8 cellular contexts compared by ENCODE assay signal in the genomic region with DNA sequence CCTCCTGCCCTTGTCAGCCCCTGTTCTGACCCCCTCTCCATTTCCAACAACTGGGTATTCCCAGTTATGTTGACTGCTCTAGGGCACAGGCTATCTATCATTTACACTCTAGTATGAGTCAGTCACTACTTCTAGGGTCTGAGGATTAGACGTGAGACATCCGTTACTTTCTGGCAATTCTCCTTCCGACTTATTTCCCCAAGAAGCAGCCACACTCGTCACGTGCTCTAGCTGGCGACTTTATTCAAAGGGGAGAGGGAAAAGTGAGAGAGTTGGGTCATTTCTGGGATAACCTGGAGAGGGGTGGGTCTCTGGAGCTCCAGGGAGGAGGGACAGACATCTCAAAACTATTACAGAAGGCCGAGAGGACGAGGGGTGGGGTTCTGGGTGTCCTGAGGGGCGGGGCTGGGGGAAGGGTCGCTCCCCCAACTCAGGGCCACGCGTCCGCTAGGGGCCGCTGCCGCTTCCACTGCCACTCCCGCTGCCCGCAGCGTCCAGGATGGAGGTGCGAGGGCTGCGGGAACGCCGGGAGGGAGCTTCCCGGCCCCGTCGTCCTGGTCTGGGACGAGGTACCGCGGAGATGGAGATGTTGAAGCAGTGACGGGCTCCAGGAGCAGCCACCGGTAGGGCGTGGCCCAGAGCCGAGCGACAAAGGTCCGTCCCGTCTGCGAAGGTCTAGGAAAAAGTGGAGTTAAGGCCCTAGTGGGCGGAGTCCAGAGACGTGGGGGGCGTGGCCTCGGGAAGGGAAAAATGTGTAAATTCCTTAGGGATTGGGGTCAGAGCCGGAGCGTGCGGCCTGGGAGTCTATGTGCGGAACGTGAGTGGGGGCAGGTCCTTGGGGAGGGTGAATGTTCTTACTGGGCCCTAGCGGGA. TPM values are rescaled to one million over a fixed set of nuclear protein-coding genes. Genes with fewer than 3 reads are reported as not detected.
DNase-seq lines count a peak whose midpoint lies in the region; ATAC-seq, FAIRE-seq and TF ChIP-seq lines count a peak whose summit lies in the region.
"Had no signal": no experiment of that assay in that cellular context is flagged by ENCODE, and none has a peak within 500 bp of the region (broad histone marks: within the 10 kb centered on the region; RNA-seq: fewer than 3 reads in every experiment).

No MANE protein-coding gene starts in this region.

- ATAC-seq in GM12878, result peak; percentile 53
- peak in 1 of 3 donors; percentile 54 for ATAC-seq in natural killer cell
- no peak for ATAC-seq in HG03439 (IDR thresholded peaks at IDR 0.05; ENCODE audit: unreplicated experiment)

- in situ Hi-C loops in GM12878 (cut with MboI), result no loop called here

- peaks cover 10% of the 10 kb centered on the region in 2 donors for H3K4me1 Mint-ChIP-seq in natural killer cell

- BruUV-seq in GM12878 (replicated peaks; lab: Mats Ljungman, UMichigan), result no TSS peak

- intact Hi-C loops in GM12878 (cut with micrococcal nuclease; ENCODE audit: unreplicated experiment) (no loop called here), natural killer cell (cut with micrococcal nuclease) (no loop called here)

- no peak overlapping the region for H3K27ac ChIP-seq in GM12878 (ENCODE audit: control insufficient read depth, insufficient read depth)
- H3K27ac ChIP-seq in effector memory CD4-positive, alpha-beta T cell (ENCODE audit: insufficient read depth, low read length, poor library complexity, severe bottlenecking), result no peak overlapping the region
- H3K27ac ChIP-seq: neutrophil had no signal

- H3K9me3 ChIP-seq in GM12878 (replicated peaks; ENCODE audit: control insufficient read depth, insufficient read depth, low read length), result no peaks in the 10 kb centered on the region
- H3K9me3 ChIP-seq in effector memory CD4-positive, alpha-beta T cell (ENCODE audit: control insufficient read depth, low read length), result no peaks in the 10 kb centered on the region
- H3K9me3 ChIP-seq: neutrophil had no signal

- TF ChIP-seq EP300 in GM12878 (IDR thresholded peaks at IDR 0.05; ENCODE audit: borderline replicate concordance in 1 of 2, control insufficient read depth in 1 of 2, low read depth in 2 of 2, low read length in 2 of 2), result no peak

- no peak for FAIRE-seq in GM12878 (lab: Jason Lieb, UNC)

- 22% methylated on average over 43 of the region's 46 CpGs for WGBS in GM12878 (ENCODE audit: insufficient coverage, insufficient replicate concordance, low lambda C conversion rate, missing lambda C conversion rate)

- H3K4me3 Mint-ChIP-seq in natural killer cell, result no peak overlapping the region

- H3K9ac ChIP-seq in GM12878 (ENCODE audit: control insufficient read depth, insufficient read depth, low read length), result no peak overlapping the region

- no peak overlapping the region for H2AFZ ChIP-seq in GM12878 (ENCODE audit: control insufficient read depth, low read depth, low read length)

- no peak for TF ChIP-seq RAD21 in GM12878 (IDR thresholded peaks at IDR 0.05; ENCODE audit: insufficient read depth, low read depth, low read length)

- SMC1A ChIA-PET in GM12878 (lab: Charles Lee; ENCODE audit: uncharacterized antibody, unreplicated experiment), result interaction anchor here (1.5 kb wide), 1 partner anchor 30 kb away, joined by 3 read pairs; no protein-coding TSS in a partner anchor

- no peaks in the 10 kb centered on the region for H3K79me2 ChIP-seq in GM12878 (ENCODE audit: control insufficient read depth, insufficient read depth, low read length)

- RAD21 ChIA-PET in GM12878 (lab: Charles Lee; ENCODE audit: unreplicated experiment), result no interaction called here

- no peaks in the 10 kb centered on the region for H3K9me3 Mint-ChIP-seq in natural killer cell

- peak; percentile 61 for DNase-seq in Daoy (ENCODE audit: low read depth)
- DNase-seq in HuH-7.5 (ENCODE audit: low spot score), result peak; percentile 82
- DNase-seq in GM12878 (ENCODE audit: low read depth, low spot score), result no peak
- DNase-seq in natural killer cell, result no peak
- DNase-seq in effector memory CD4-positive, alpha-beta T cell, result no peak
- DNase-seq in GDM1 (lab: John Stamatoyannopoulos, UW), result no peak

- POLR2A ChIA-PET in GM12878 (lab: Charles Lee), result no interaction called here

- no peak for TF ChIP-seq POLR2A in GM12878 (IDR thresholded peaks at IDR 0.05; ENCODE audit: low read depth, low read length)

- no peaks in the 10 kb centered on the region for H3K36me3 Mint-ChIP-seq in natural killer cell

- TF ChIP-seq CTCF in GM12878 (IDR thresholded peaks at IDR 0.05 in 2 of 3, conservative IDR thresholded peaks at IDR 0.05 in 1 of 3; ENCODE audit: control insufficient read depth in 2 of 3, extremely low read depth in 1 of 3, insufficient read depth in 1 of 3, low read depth in 3 of 3, low read length in 3 of 3) (peak in 2 of 3 experiments; percentile 25 to 41; a peak in 4 of 6 replicates), natural killer cell (IDR thresholded peaks at IDR 0.05) (peak; percentile 32)

- no peaks in the 10 kb centered on the region for H3K27me3 ChIP-seq in GM12878 (replicated peaks in 1 of 2; ENCODE audit: control insufficient read depth in 2 of 2, insufficient read depth in 2 of 2, low read length in 1 of 2)
- peaks cover 36% of the 10 kb centered on the region for H3K27me3 ChIP-seq in effector memory CD4-positive, alpha-beta T cell (replicated peaks; ENCODE audit: control insufficient read depth, insufficient read depth, low read length, poor library complexity, severe bottlenecking)

- no peak overlapping the region for H3K4me3 ChIP-seq in GM12878
- H3K4me3 ChIP-seq in effector memory CD4-positive, alpha-beta T cell (ENCODE audit: insufficient read depth, low read depth, low read length, poor library complexity, severe bottlenecking), result no peak overlapping the region

- CTCF ChIA-PET in GM12878 (lab: Yijun Ruan, JAX), result interaction anchor here (0.8 to 1.5 kb wide), 2 partner anchors 23 to 59 kb away, joined by 3 read pairs; no protein-coding TSS in a partner anchor

- H3K36me3 ChIP-seq in GM12878 (ENCODE audit: control insufficient read depth in 2 of 2, insufficient read depth in 2 of 2, low read length in 1 of 2), result no peaks in the 10 kb centered on the region
- no peaks in the 10 kb centered on the region for H3K36me3 ChIP-seq in effector memory CD4-positive, alpha-beta T cell (ENCODE audit: control insufficient read depth, insufficient read depth, low read length)
- H3K36me3 ChIP-seq: neutrophil had no signal

- no peak overlapping the region for H3K4me2 ChIP-seq in GM12878 (ENCODE audit: control insufficient read depth, insufficient read depth)

- H3K4me1 ChIP-seq in GM12878 (ENCODE audit: control insufficient read depth, insufficient read depth, low read length), result no peaks in the 10 kb centered on the region
- no peaks in the 10 kb centered on the region for H3K4me1 ChIP-seq in effector memory CD4-positive, alpha-beta T cell (ENCODE audit: control insufficient read depth, insufficient read depth, low read length, poor library complexity, severe bottlenecking)

- H3K27ac Mint-ChIP-seq in natural killer cell, result no peak overlapping the region

- H3K27me3 Mint-ChIP-seq in natural killer cell (ENCODE audit: low read depth in 2 of 2), result peaks cover 29 to 36% of the 10 kb centered on the region in 2 donors

- no peaks in the 10 kb centered on the region for H4K20me1 ChIP-seq in GM12878 (ENCODE audit: control insufficient read depth, insufficient read depth)

RNA-seq across cellular contexts. Expression of a gene that starts 8.9 kb away (rescaled TPM):
- not detected in 2 replicates for total RNA-seq in Daoy (2014; rRNA removed; shearing (Covaris generic))
- not detected in 2 replicates for total RNA-seq in GM12878 (2013; cell fraction: nucleolus; rRNA removed)
- total RNA-seq in GM12878 (2014; rRNA removed) (0.45 and 0.87 TPM in 2 replicates), GM12878 (2014; rRNA removed; fragmentation: Illumina TruSeq; extraction: Trizol) (not detected in 2 replicates), GM12878 (2021) (not detected in 2 replicates), natural killer cell (not detected)
- polyA plus RNA-seq in GM12878 (2011; ENCODE audit: low read depth), result not detected
- polyA plus RNA-seq in GM12878 (2011; rRNA removed) (not detected in 2 replicates), GM12878 (2014; fragmentation: Illumina TruSeq; extraction: Trizol) (not detected in 2 replicates), GM12878 (2014; fragmentation: Nextera tagmentation; extraction: Ambion mirVana) (not detected), GM12878 (2014; rRNA removed) (not detected in 2 replicates), GM12878 (2016; fragmentation: Nextera tagmentation; extraction: Ambion mirVana) (not detected)
- not detected in 2 replicates for polyA plus RNA-seq in GM12878 (2011; cell fraction: cytosol; rRNA removed)
- polyA plus RNA-seq in GM12878 (2011; cell fraction: nucleus; rRNA removed), result not detected in 2 replicates
- polyA plus RNA-seq in GM12878 (2012), result not detected in 2 replicates
- not detected in 2 replicates for polyA minus RNA-seq in GM12878 (2011; rRNA and poly(A)+ RNA removed)
- polyA minus RNA-seq in GM12878 (2011; cell fraction: cytosol; rRNA and poly(A)+ RNA removed), result not detected in 2 replicates
- polyA minus RNA-seq in GM12878 (2011; cell fraction: nucleus; rRNA and poly(A)+ RNA removed), result not detected in 2 replicates

RNA-seq across cellular contexts. Expression of a gene that starts 12.8 kb away (rescaled TPM):
- total RNA-seq in Daoy (2014; rRNA removed; shearing (Covaris generic)), result 0.11 and 0.57 TPM in 2 replicates
- total RNA-seq in GM12878 (2013; cell fraction: nucleolus; rRNA removed), result 4.0 and 4.9 TPM in 2 replicates
- total RNA-seq in GM12878 (2014; rRNA removed), result 0.11 and 0.79 TPM in 2 replicates
- total RNA-seq in GM12878 (2014; rRNA removed; fragmentation: Illumina TruSeq; extraction: Trizol), result 0.18 and 0.23 TPM in 2 replicates
- total RNA-seq in GM12878 (2021), result 0.44 and 0.85 TPM in 2 replicates
- polyA plus RNA-seq in GM12878 (2011; ENCODE audit: low read depth), result 0.73 TPM
- polyA plus RNA-seq in GM12878 (2011; rRNA removed), result 0.10 and 0.57 TPM in 2 replicates
- polyA plus RNA-seq in GM12878 (2011; cell fraction: cytosol; rRNA removed), result 0.10 and 0.15 TPM in 2 replicates
- 0.54 and 1.0 TPM in 2 replicates for polyA plus RNA-seq in GM12878 (2011; cell fraction: nucleus; rRNA removed)
- polyA plus RNA-seq in GM12878 (2012), result 1.1 TPM in 2 replicates
- polyA plus RNA-seq in GM12878 (2014; fragmentation: Illumina TruSeq; extraction: Trizol), result 0.38 TPM in 1 of 2 replicates, not detected in the other
- polyA plus RNA-seq in GM12878 (2014; fragmentation: Nextera tagmentation; extraction: Ambion mirVana), result under 1 TPM in 1 of 2 experiments, not detected in 1; 0.08 TPM
- 0.68 and 1.3 TPM in 2 replicates for polyA plus RNA-seq in GM12878 (2014; rRNA removed)
- under 1 TPM; 0.33 to 0.54 TPM for polyA plus RNA-seq in GM12878 (2016; fragmentation: Nextera tagmentation; extraction: Ambion mirVana)
- polyA minus RNA-seq in GM12878 (2011; rRNA and poly(A)+ RNA removed), result 0.41 TPM in 1 of 2 replicates, not detected in the other
- polyA minus RNA-seq in GM12878 (2011; cell fraction: cytosol; rRNA and poly(A)+ RNA removed), result not detected in 2 replicates
- 0.60 TPM in 1 of 2 replicates, not detected in the other for polyA minus RNA-seq in GM12878 (2011; cell fraction: nucleus; rRNA and poly(A)+ RNA removed)
- under 1 TPM in 2 of 3 donors, not detected in 1; 0.07 to 0.88 TPM for total RNA-seq in natural killer cell

RNA-seq across cellular contexts. Expression of a gene that starts 19.1 kb away (rescaled TPM):
- 75.8 and 76.9 TPM in 2 replicates for total RNA-seq in Daoy (2014; rRNA removed; shearing (Covaris generic))
- total RNA-seq in GM12878 (2013; cell fraction: nucleolus; rRNA removed), result 11.0 and 13.0 TPM in 2 replicates
- 41.7 and 46.9 TPM in 2 replicates for total RNA-seq in GM12878 (2014; rRNA removed)
- 35.2 and 39.6 TPM in 2 replicates for total RNA-seq in GM12878 (2014; rRNA removed; fragmentation: Illumina TruSeq; extraction: Trizol)
- total RNA-seq in GM12878 (2021), result 41.2 and 43.8 TPM in 2 replicates
- polyA plus RNA-seq in GM12878 (2011; ENCODE audit: low read depth), result 10.0 TPM
- 20.3 and 35.4 TPM in 2 replicates for polyA plus RNA-seq in GM12878 (2011; rRNA removed)
- polyA plus RNA-seq in GM12878 (2011; cell fraction: cytosol; rRNA removed), result 72.8 and 73.4 TPM in 2 replicates
- 36.7 and 45.4 TPM in 2 replicates for polyA plus RNA-seq in GM12878 (2011; cell fraction: nucleus; rRNA removed)
- 24.3 and 28.4 TPM in 2 replicates for polyA plus RNA-seq in GM12878 (2012)
- polyA plus RNA-seq in GM12878 (2014; fragmentation: Illumina TruSeq; extraction: Trizol), result 10.4 and 30.7 TPM in 2 replicates
- 10 to 100 TPM; 17.4 to 19.1 TPM for polyA plus RNA-seq in GM12878 (2014; fragmentation: Nextera tagmentation; extraction: Ambion mirVana)
- 54.4 and 65.3 TPM in 2 replicates for polyA plus RNA-seq in GM12878 (2014; rRNA removed)
- polyA plus RNA-seq in GM12878 (2016; fragmentation: Nextera tagmentation; extraction: Ambion mirVana), result 100 to 1,000 TPM in 1 of 2 experiments, 10 to 100 TPM in 1; 95.0 to 103 TPM
- polyA minus RNA-seq in GM12878 (2011; rRNA and poly(A)+ RNA removed), result 43.2 and 60.1 TPM in 2 replicates
- 21.4 and 24.6 TPM in 2 replicates for polyA minus RNA-seq in GM12878 (2011; cell fraction: cytosol; rRNA and poly(A)+ RNA removed)
- polyA minus RNA-seq in GM12878 (2011; cell fraction: nucleus; rRNA and poly(A)+ RNA removed), result 9.1 and 17.9 TPM in 2 replicates
- 1 to 10 TPM; 6.6 to 8.7 (median 7.4) TPM for total RNA-seq in natural killer cell

RNA-seq across cellular contexts. Expression of a gene that starts 23.6 kb away (rescaled TPM):
- not detected in 2 replicates for total RNA-seq in Daoy (2014; rRNA removed; shearing (Covaris generic))
- not detected in 2 replicates for total RNA-seq in GM12878 (2013; cell fraction: nucleolus; rRNA removed)
- total RNA-seq in GM12878 (2014; rRNA removed), result not detected in 2 replicates
- total RNA-seq in GM12878 (2014; rRNA removed; fragmentation: Illumina TruSeq; extraction: Trizol), result 0.69 TPM in 1 of 2 replicates, not detected in the other
- total RNA-seq in GM12878 (2021), result 25.1 and 30.0 TPM in 2 replicates
- polyA plus RNA-seq in GM12878 (2011; ENCODE audit: low read depth), result 3.9 TPM
- 5.6 and 8.8 TPM in 2 replicates for polyA plus RNA-seq in GM12878 (2011; rRNA removed)
- polyA plus RNA-seq in GM12878 (2011; cell fraction: cytosol; rRNA removed), result 0.33 and 0.57 TPM in 2 replicates
- polyA plus RNA-seq in GM12878 (2011; cell fraction: nucleus; rRNA removed), result 0.19 TPM in 1 of 2 replicates, not detected in the other
- 7.8 and 13.1 TPM in 2 replicates for polyA plus RNA-seq in GM12878 (2012)
- polyA plus RNA-seq in GM12878 (2014; fragmentation: Illumina TruSeq; extraction: Trizol), result 10.9 and 12.5 TPM in 2 replicates
- 10 to 100 TPM; 10.5 to 30.6 TPM for polyA plus RNA-seq in GM12878 (2014; fragmentation: Nextera tagmentation; extraction: Ambion mirVana)
- 0.11 and 0.24 TPM in 2 replicates for polyA plus RNA-seq in GM12878 (2014; rRNA removed)
- 10 to 100 TPM; 30.6 to 32.3 TPM for polyA plus RNA-seq in GM12878 (2016; fragmentation: Nextera tagmentation; extraction: Ambion mirVana)
- polyA minus RNA-seq in GM12878 (2011; rRNA and poly(A)+ RNA removed), result 1.5 TPM in 1 of 2 replicates, not detected in the other
- polyA minus RNA-seq in GM12878 (2011; cell fraction: cytosol; rRNA and poly(A)+ RNA removed), result not detected in 2 replicates
- not detected in 2 replicates for polyA minus RNA-seq in GM12878 (2011; cell fraction: nucleus; rRNA and poly(A)+ RNA removed)
- total RNA-seq in natural killer cell, result 1 to 10 TPM; 1.7 to 2.8 (median 2.2) TPM

RNA-seq across cellular contexts. Expression of a gene that starts 23.9 kb away (rescaled TPM):
- total RNA-seq in Daoy (2014; rRNA removed; shearing (Covaris generic)), result 81.7 and 99.3 TPM in 2 replicates
- total RNA-seq in GM12878 (2013; cell fraction: nucleolus; rRNA removed), result 52.5 and 53.2 TPM in 2 replicates
- total RNA-seq in GM12878 (2014; rRNA removed) (367 and 392 TPM in 2 replicates), GM12878 (2014; rRNA removed; fragmentation: Illumina TruSeq; extraction: Trizol) (230 and 258 TPM in 2 replicates), GM12878 (2021) (274 and 279 TPM in 2 replicates), natural killer cell (10 to 100 TPM; 28.8 to 67.1 (median 66.9) TPM)
- 150 TPM for polyA plus RNA-seq in GM12878 (2011; ENCODE audit: low read depth)
- polyA plus RNA-seq in GM12878 (2011; rRNA removed) (45.7 and 93.0 TPM in 2 replicates), GM12878 (2014; fragmentation: Illumina TruSeq; extraction: Trizol) (110 and 338 TPM in 2 replicates), GM12878 (2014; fragmentation: Nextera tagmentation; extraction: Ambion mirVana) (100 to 1,000 TPM; 670 to 812 TPM), GM12878 (2014; rRNA removed) (327 and 338 TPM in 2 replicates), GM12878 (2016; fragmentation: Nextera tagmentation; extraction: Ambion mirVana) (100 to 1,000 TPM; 349 to 384 TPM)
- polyA plus RNA-seq in GM12878 (2011; cell fraction: cytosol; rRNA removed), result 234 and 251 TPM in 2 replicates
- polyA plus RNA-seq in GM12878 (2011; cell fraction: nucleus; rRNA removed), result 136 and 184 TPM in 2 replicates
- 214 and 229 TPM in 2 replicates for polyA plus RNA-seq in GM12878 (2012)
- 69.4 and 109 TPM in 2 replicates for polyA minus RNA-seq in GM12878 (2011; rRNA and poly(A)+ RNA removed)
- polyA minus RNA-seq in GM12878 (2011; cell fraction: cytosol; rRNA and poly(A)+ RNA removed), result 53.4 and 56.9 TPM in 2 replicates
- polyA minus RNA-seq in GM12878 (2011; cell fraction: nucleus; rRNA and poly(A)+ RNA removed), result 26.4 and 43.7 TPM in 2 replicates

Comparison
In these comparisons a context has a peak if more than half of its experiments do, and no peak if none do; other contexts are left out.
1. DNase-seq: peak in Daoy (single experiment) and HuH-7.5 (single experiment); none in GM12878 (single experiment), natural killer cell (single experiment), effector memory CD4-positive, alpha-beta T cell (0 of 3) and GDM1 (single experiment).